8 cellular contexts compared by ENCODE assay signal in the genomic region with DNA sequence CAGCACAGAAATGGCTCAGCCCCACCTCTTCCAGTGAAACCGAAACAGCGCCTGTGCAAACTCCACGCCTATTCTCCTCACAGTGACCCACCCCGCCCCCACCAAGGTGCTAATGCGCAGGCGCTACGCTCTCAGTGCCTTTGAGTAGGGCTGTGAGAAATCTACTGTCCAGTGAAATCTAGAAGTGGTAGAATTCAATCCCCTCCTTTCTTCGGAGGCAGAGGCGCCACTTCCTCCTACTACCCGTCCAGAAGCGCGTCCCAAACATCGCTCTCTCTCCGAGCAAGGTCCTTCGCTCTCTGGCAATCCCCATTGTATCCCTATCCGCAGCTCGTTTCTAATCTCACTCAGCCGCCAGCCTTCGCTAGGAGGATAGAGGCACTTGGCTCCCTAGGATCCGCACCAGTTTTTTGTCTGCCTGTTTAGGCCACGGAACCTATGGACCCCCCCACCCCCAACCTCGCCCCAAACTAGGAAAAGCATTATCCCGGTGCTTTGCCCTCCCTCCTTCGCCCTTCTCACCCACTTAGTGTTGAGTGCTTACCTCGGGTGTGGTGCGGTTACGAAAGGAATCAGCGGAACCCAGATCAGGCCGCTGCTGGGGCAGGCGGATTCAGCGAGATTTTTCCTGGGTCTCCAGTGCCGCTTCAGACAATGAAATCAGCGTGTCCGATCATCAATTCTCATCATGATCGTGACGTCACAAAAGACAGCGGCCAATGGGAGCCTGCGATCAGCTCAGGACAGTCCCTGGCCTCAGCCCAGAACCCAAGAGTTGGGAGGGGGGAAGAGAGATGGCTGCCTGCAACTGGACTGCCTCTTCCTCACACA. TPM values are rescaled to one million over a fixed set of nuclear protein-coding genes. Genes with fewer than 3 reads are reported as not detected.
DNase-seq lines count a peak whose midpoint lies in the region; ATAC-seq lines count a peak whose summit lies in the region.

A gene with protein sequence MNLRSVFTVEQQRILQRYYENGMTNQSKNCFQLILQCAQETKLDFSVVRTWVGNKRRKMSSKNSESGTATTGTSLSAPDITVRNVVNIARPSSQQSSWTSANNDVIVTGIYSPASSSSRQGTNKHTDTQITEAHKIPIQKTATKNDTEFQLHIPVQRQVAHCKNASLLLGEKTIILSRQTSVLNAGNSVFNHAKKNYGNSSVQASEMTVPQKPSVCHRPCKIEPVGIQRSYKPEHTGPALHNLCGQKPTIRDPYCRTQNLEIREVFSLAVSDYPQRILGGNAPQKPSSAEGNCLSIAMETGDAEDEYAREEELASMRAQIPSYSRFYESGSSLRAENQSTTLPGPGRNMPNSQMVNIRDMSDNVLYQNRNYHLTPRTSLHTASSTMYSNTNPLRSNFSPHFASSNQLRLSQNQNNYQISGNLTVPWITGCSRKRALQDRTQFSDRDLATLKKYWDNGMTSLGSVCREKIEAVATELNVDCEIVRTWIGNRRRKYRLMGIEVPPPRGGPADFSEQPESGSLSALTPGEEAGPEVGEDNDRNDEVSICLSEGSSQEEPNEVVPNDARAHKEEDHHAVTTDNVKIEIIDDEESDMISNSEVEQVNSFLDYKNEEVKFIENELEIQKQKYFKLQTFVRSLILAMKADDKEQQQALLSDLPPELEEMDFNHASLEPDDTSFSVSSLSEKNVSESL (minus strand): TSS at position 656 of the 831 bp plus-strand sequence. CDS start 27,056 bp downstream, outside the sequence.

- DNase-seq in A172 (ENCODE audit: low spot score) = peak; percentile 80
- peak; percentile 91 for DNase-seq in NCI-H748 (lab: John Stamatoyannopoulos, UW; ENCODE audit: unreplicated experiment)
- peak; percentile 54 for DNase-seq in activated CD8-positive, alpha-beta memory T cell treated with anti-CD3 and anti-CD28 coated beads, Interleukin-2, amount 50 U/mL, for 48 hours
- peak; percentile 17 for DNase-seq in epidermal melanocyte (ENCODE audit: insufficient read length, low spot score)
- DNase-seq in mesenteric fat pad (ENCODE audit: low spot score) = peak; percentile 91
- peak; percentile 19 for DNase-seq in stimulated activated CD8-positive, alpha-beta memory T cell treated with anti-CD3 and anti-CD28 coated beads, Interleukin-12 subunit alpha, Interleukin-12 subunit beta, amount 100 ng/mL, for 24 hours (ENCODE audit: extremely low read depth)

- peak; percentile 93 for ATAC-seq in GM18873 (IDR thresholded peaks at IDR 0.05; ENCODE audit: low FRiP score, unreplicated experiment)
- ATAC-seq in HG03159 (IDR thresholded peaks at IDR 0.05; ENCODE audit: unreplicated experiment) = peak; percentile 94

RNA-seq across cellular contexts. Expression of the gene that starts here (rescaled TPM):
- 3.5 and 9.0 TPM in 2 replicates for total RNA-seq in A172 (2014; rRNA removed; shearing (Covaris generic))
- 5.8 TPM for total RNA-seq in mesenteric fat pad

Comparison
In these comparisons a context has a peak if more than half of its experiments do, and no peak if none do; other contexts are left out.
1. Peak in every context shown above with its lines: DNase-seq and ATAC-seq.
2. DNase-seq: peak in every context shown above with its lines; median percentile 91 in NCI-H748; 91 in mesenteric fat pad; 80 in A172; 54 in activated CD8-positive, alpha-beta memory T cell treated with anti-CD3 and anti-CD28 coated beads, Interleukin-2, amount 50 U/mL, for 48 hours; 19 in stimulated activated CD8-positive, alpha-beta memory T cell treated with anti-CD3 and anti-CD28 coated beads, Interleukin-12 subunit alpha, Interleukin-12 subunit beta, amount 100 ng/mL, for 24 hours; 17 in epidermal melanocyte.